In genomic region chr15:61118885-61119284, GRCh38 we compare ENCODE assay signal across 20 cellular contexts.
DNase-seq lines count a peak whose midpoint lies in the region; FAIRE-seq and TF ChIP-seq lines count a peak whose summit lies in the region.
"Had no signal": no experiment of that assay in that cellular context is flagged by ENCODE, and none has a peak within 500 bp of the region (broad histone marks: within the 10 kb centered on the region; RNA-seq: fewer than 3 reads in every experiment).

No MANE protein-coding gene starts in this region.

- no peaks in the 10 kb centered on the region for H4K20me1 ChIP-seq in endothelial cell of umbilical vein (replicated peaks; ENCODE audit: control insufficient read depth, extremely low read depth, insufficient read depth, low read length)

- no peak for TF ChIP-seq POLR2A in endothelial cell of umbilical vein (IDR thresholded peaks at IDR 0.05; ENCODE audit: low read depth, low read length)

- H3K9ac ChIP-seq in NT2/D1 (ENCODE audit: insufficient read length, low read depth) (no peak overlapping the region), endothelial cell of umbilical vein (replicated peaks; ENCODE audit: extremely low read depth, insufficient read depth, low read length) (no peak overlapping the region)

- no TSS peak for BruUV-seq in endothelial cell of umbilical vein (replicated peaks; lab: Mats Ljungman, UMichigan)

- H3K27me3 Mint-ChIP-seq in progenitor cell of endocrine pancreas = peaks cover 27% of the 10 kb centered on the region

- no peaks in the 10 kb centered on the region for H3K9me3 Mint-ChIP-seq in progenitor cell of endocrine pancreas (ENCODE audit: low read depth)
- H3K9me3 Mint-ChIP-seq: CD4-positive, CD25-positive, alpha-beta regulatory T cell; natural killer cell treated with Interleukin-12 subunit alpha and Interleukin-12 subunit beta and Interleukin-15 and Interleukin-18, amount 100 ng/mL, for 72 hours; T-helper 1 cell treated with Interleukin-12 subunit alpha and Interleukin-12 subunit beta and Interleukin-4 antibody, amounts not matched to agents 30 μg/mL and 1 μg/mL, for 36 hours had no signal

- H3K36me3 ChIP-seq in NT2/D1 (ENCODE audit: insufficient read depth, insufficient read length, low read length) = no peaks in the 10 kb centered on the region
- no peaks in the 10 kb centered on the region for H3K36me3 ChIP-seq in endothelial cell of umbilical vein (ENCODE audit: control insufficient read depth in 2 of 2, extremely low read depth in 1 of 2, insufficient read depth in 2 of 2, low read length in 2 of 2)
- H3K36me3 ChIP-seq: adrenal gland, transverse colon had no signal

- H3K27ac Mint-ChIP-seq in progenitor cell of endocrine pancreas = no peak overlapping the region
- H3K27ac Mint-ChIP-seq: natural killer cell treated with Interleukin-12 subunit alpha and Interleukin-12 subunit beta and Interleukin-15 and Interleukin-18, amount 100 ng/mL, for 72 hours; T-helper 1 cell treated with Interleukin-12 subunit alpha and Interleukin-12 subunit beta and Interleukin-4 antibody, amounts not matched to agents 30 μg/mL and 1 μg/mL, for 36 hours had no signal

- H3K4me3 Mint-ChIP-seq in progenitor cell of endocrine pancreas (ENCODE audit: low read depth) = no peak overlapping the region
- H3K4me3 Mint-ChIP-seq: CD4-positive, CD25-positive, alpha-beta regulatory T cell; natural killer cell treated with Interleukin-12 subunit alpha and Interleukin-12 subunit beta and Interleukin-15 and Interleukin-18, amount 100 ng/mL, for 72 hours; T-helper 1 cell treated with Interleukin-12 subunit alpha and Interleukin-12 subunit beta and Interleukin-4 antibody, amounts not matched to agents 30 μg/mL and 1 μg/mL, for 36 hours had no signal

- TF ChIP-seq CTCF in GM12873 (IDR thresholded peaks at IDR 0.05; ENCODE audit: insufficient read depth, low read depth, low read length, missing control alignments) = peak; percentile 36
- TF ChIP-seq CTCF in endothelial cell of umbilical vein (IDR thresholded peaks at IDR 0.05; ENCODE audit: extremely low read depth in 1 of 2, insufficient read depth in 1 of 2, low read depth in 1 of 2, low read length in 2 of 2) = peak; percentile 3 to 10
- peak; percentile 7 for TF ChIP-seq CTCF in progenitor cell of endocrine pancreas (IDR thresholded peaks at IDR 0.05; ENCODE audit: unreplicated experiment)

- DNase-seq in NT2/D1 (ENCODE audit: low read depth, low spot score) = peak; percentile 35
- no peak for DNase-seq in endothelial cell of umbilical vein (ENCODE audit: low read depth, low spot score)
- DNase-seq in progenitor cell of endocrine pancreas (ENCODE audit: low spot score, unreplicated experiment) = no peak
- DNase-seq in effector CD4-positive, alpha-beta T cell = no peak
- DNase-seq in OCI-M2 (lab: John Stamatoyannopoulos, UW; ENCODE audit: unreplicated experiment) = no peak
- DNase-seq in HT-29 (ENCODE audit: low spot score) = no peak
- DNase-seq: activated CD4-positive, alpha-beta T cell treated with anti-CD3 and anti-CD28 coated beads, Interleukin-2, amount 50 U/mL, for 1 hour; activated T-cell treated with anti-CD3 and anti-CD28 coated beads, Interleukin-2, amount 50 U/mL, for 48 hours; adrenal gland; CD4-positive, CD25-positive, alpha-beta regulatory T cell; NCI-H1105; NCI-H2227 treated with DMSO at 0.1 percent for 48 hours; stimulated activated CD4-positive, alpha-beta T cell treated with anti-CD3 and anti-CD28 coated beads, Interleukin-4, amount 100 ng/mL, for 4 hours; transverse colon had no signal

- POLR2A ChIA-PET in endothelial cell of umbilical vein (lab: Charles Lee) = no interaction called here

- H3K36me3 Mint-ChIP-seq in progenitor cell of endocrine pancreas (ENCODE audit: insufficient read depth) = no peaks in the 10 kb centered on the region
- H3K36me3 Mint-ChIP-seq: CD4-positive, CD25-positive, alpha-beta regulatory T cell; natural killer cell treated with Interleukin-12 subunit alpha and Interleukin-12 subunit beta and Interleukin-15 and Interleukin-18, amount 100 ng/mL, for 72 hours had no signal

- H3K4me1 ChIP-seq in NT2/D1 (ENCODE audit: insufficient read depth, insufficient read length) = no peaks in the 10 kb centered on the region
- no peaks in the 10 kb centered on the region for H3K4me1 ChIP-seq in endothelial cell of umbilical vein (ENCODE audit: control insufficient read depth, extremely low read depth, insufficient read depth, low read length)

- intact Hi-C loops in endothelial cell of umbilical vein (cut with micrococcal nuclease) = no loop called here

- H3K9me3 ChIP-seq in NT2/D1 (ENCODE audit: insufficient read depth, low read length) = no peaks in the 10 kb centered on the region
- no peaks in the 10 kb centered on the region for H3K9me3 ChIP-seq in endothelial cell of umbilical vein (replicated peaks; ENCODE audit: control insufficient read depth, insufficient read depth, low read length)
- H3K9me3 ChIP-seq: adrenal gland, transverse colon had no signal

- dilution Hi-C loops in endothelial cell of umbilical vein (cut with MboI; ENCODE audit: extremely low pct_ligation_motif_present, low sequenced_read_pairs) = no loop called here

- no peaks in the 10 kb centered on the region for H3K9me1 ChIP-seq in endothelial cell of umbilical vein (replicated peaks; ENCODE audit: control insufficient read depth, extremely low read depth, insufficient read depth, low read length)

- H2AFZ ChIP-seq in endothelial cell of umbilical vein (ENCODE audit: low read depth, low read length) = no peak overlapping the region

- H3K79me2 ChIP-seq in endothelial cell of umbilical vein (ENCODE audit: control insufficient read depth, insufficient read depth, low read length) = no peaks in the 10 kb centered on the region

- H3K4me2 ChIP-seq in endothelial cell of umbilical vein (ENCODE audit: insufficient read depth, low read length) = no peak overlapping the region

- H3K4me3 ChIP-seq in NT2/D1 (ENCODE audit: insufficient read length, low read depth) (no peak overlapping the region), endothelial cell of umbilical vein (replicated peaks in 1 of 3; ENCODE audit: insufficient read depth in 1 of 3, low read depth in 1 of 3, low read length in 3 of 3) (no peak overlapping the region)
- H3K4me3 ChIP-seq: adrenal gland, lung, transverse colon had no signal

- H3K27ac ChIP-seq in endothelial cell of umbilical vein (ENCODE audit: insufficient read depth, low read depth, low read length) = no peak overlapping the region
- H3K27ac ChIP-seq: adrenal gland, transverse colon had no signal

- no peaks in the 10 kb centered on the region for H3K4me1 Mint-ChIP-seq in progenitor cell of endocrine pancreas (ENCODE audit: low read depth)
- H3K4me1 Mint-ChIP-seq: CD4-positive, CD25-positive, alpha-beta regulatory T cell had no signal

- no peaks in the 10 kb centered on the region for H3K27me3 ChIP-seq in NT2/D1 (ENCODE audit: insufficient read depth, insufficient read length)
- peaks cover 1 to 3% of the 10 kb centered on the region in 2 experiments for H3K27me3 ChIP-seq in endothelial cell of umbilical vein (ENCODE audit: control insufficient read depth in 2 of 2, insufficient read depth in 2 of 2, low read length in 2 of 2)
- H3K27me3 ChIP-seq: adrenal gland, transverse colon had no signal

- no peak for FAIRE-seq in endothelial cell of umbilical vein (lab: Jason Lieb, UNC)
- FAIRE-seq: colon, RCC 7860 had no signal

- CTCF ChIA-PET in endothelial cell of umbilical vein (lab: Charles Lee) = interaction anchor here (0.9 kb wide), 1 partner anchor 716 kb away, joined by 4 read pairs; no protein-coding TSS in a partner anchor

TF ChIP-seq in endothelial cell of umbilical vein, 7 proteins besides CTCF, POLR2A, EP300 and RAD21:
- TF ChIP-seq POLR2AphosphoS5 (IDR thresholded peaks at IDR 0.05; ENCODE audit: insufficient read depth, low read depth, low read length) (no peak), EZH2 (IDR thresholded peaks at IDR 0.05; ENCODE audit: borderline replicate concordance, low read depth, low read length, severe bottlenecking) (no peak), MAX (IDR thresholded peaks at IDR 0.05; ENCODE audit: insufficient read depth, insufficient read length) (no peak), MYC (IDR thresholded peaks at IDR 0.05; ENCODE audit: low read depth, low read length) (no peak), JUN (IDR thresholded peaks at IDR 0.05; ENCODE audit: borderline replicate concordance, insufficient read depth, insufficient read length, low read depth) (no peak), FOS (IDR thresholded peaks at IDR 0.05; ENCODE audit: borderline replicate concordance, insufficient read depth, low read length) (no peak), GATA2 (IDR thresholded peaks at IDR 0.05; ENCODE audit: insufficient read depth, insufficient read length, low read depth, low read length) (no peak)
